ENCODE assay signal across 8 cellular contexts in the genomic region with DNA sequence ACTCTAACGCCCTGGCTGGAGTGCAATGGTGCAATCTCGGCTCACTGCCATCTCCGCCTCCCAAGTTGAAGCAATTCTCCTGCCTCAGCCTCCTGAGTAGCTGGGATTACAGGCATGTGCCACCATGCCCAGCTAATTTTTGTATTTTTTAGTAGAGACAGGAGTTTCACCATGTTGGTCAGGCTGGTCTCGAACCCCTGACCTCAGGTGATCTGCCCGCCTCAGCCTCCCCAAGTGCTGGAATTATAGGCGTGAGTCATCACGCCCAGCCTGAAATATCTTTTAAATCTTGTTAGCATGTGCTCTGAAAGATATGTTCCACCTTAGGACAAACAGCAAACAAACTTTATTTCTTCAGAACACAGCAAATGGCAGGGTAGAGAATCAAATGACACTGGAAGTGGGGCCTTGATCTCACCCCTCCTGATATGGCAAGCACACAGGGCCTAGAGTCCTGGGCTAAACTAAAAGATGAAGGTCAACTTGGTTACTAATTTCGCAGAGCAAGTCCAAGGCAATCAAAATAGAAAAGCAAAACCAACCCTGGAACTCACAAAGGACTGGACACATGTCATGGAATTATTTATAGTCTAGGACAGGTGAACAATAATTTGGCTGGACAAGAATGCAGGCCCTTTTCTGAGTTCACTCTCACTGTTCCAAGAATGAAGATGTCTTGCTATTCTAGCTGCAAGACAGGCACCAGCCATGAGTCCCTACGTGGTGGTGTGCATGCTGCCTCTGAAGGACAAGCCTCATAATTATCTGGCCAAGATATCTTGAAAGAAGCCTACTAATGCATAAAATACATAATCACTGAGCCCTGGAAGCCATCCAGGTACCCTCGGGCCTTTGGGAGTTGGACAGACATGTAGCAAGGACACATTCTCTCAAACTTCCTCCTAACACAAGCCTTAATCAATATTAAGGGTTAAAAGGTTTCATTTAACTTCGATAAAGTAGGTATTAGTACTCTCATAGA. TPM values are rescaled to one million over a fixed set of nuclear protein-coding genes. Genes with fewer than 3 reads are reported as not detected.
DNase-seq lines count a peak whose midpoint lies in the region; ATAC-seq and TF ChIP-seq lines count a peak whose summit lies in the region.

No MANE protein-coding gene starts in this region.

- H3K4me1 ChIP-seq in Peyer's patch: peaks cover 5 to 84% (median 18%) of the 10 kb centered on the region in 4 donors
- H3K4me1 ChIP-seq in esophagus (ENCODE audit: control insufficient read depth in 2 of 2, insufficient read depth in 2 of 2, low read length in 1 of 2): peaks cover 7 to 20% of the 10 kb centered on the region in 2 donors
- H3K4me1 ChIP-seq in rectal smooth muscle tissue (ENCODE audit: control insufficient read depth, insufficient read depth, low read length): peaks cover 23% of the 10 kb centered on the region

- WGBS in esophagus, 2 donors: 62 to 67% methylated on average over 11 of the region's 11 CpGs

- H3K4me1 Mint-ChIP-seq in activated T-cell treated with anti-CD3 and anti-CD28 coated beads, Interleukin-2, amount 50 U/mL, for 4 hours (ENCODE audit: low read depth): peaks cover 79% of the 10 kb centered on the region

- no peak overlapping the region for H3K4me3 Mint-ChIP-seq in activated T-cell treated with anti-CD3 and anti-CD28 coated beads, Interleukin-2, amount 50 U/mL, for 4 hours

- TF ChIP-seq POLR2A in Peyer's patch (IDR thresholded peaks at IDR 0.05): no peak

- H3K27me3 Mint-ChIP-seq in activated T-cell treated with anti-CD3 and anti-CD28 coated beads, Interleukin-2, amount 50 U/mL, for 4 hours (ENCODE audit: low read depth): no peaks in the 10 kb centered on the region

- H3K9ac ChIP-seq in rectal smooth muscle tissue (ENCODE audit: low read length): no peak overlapping the region

- H3K36me3 Mint-ChIP-seq in activated T-cell treated with anti-CD3 and anti-CD28 coated beads, Interleukin-2, amount 50 U/mL, for 4 hours (ENCODE audit: insufficient read depth): peaks cover 9% of the 10 kb centered on the region

- H3K27me3 ChIP-seq in Peyer's patch: no peaks in the 10 kb centered on the region
- H3K27me3 ChIP-seq in esophagus (ENCODE audit: control insufficient read depth in 1 of 2, insufficient read depth in 2 of 2, low read length in 2 of 2): no peaks in the 10 kb centered on the region
- no peaks in the 10 kb centered on the region for H3K27me3 ChIP-seq in rectal smooth muscle tissue (ENCODE audit: control insufficient read depth, insufficient read depth, low read length)

- H3K36me3 ChIP-seq in Peyer's patch (no peaks in the 10 kb centered on the region), esophagus (ENCODE audit: control insufficient read depth in 2 of 2, insufficient read depth in 2 of 2, low read length in 1 of 2) (peaks cover 0 to 5% of the 10 kb centered on the region in 2 donors), rectal smooth muscle tissue (ENCODE audit: control insufficient read depth, insufficient read depth, low read length) (no peaks in the 10 kb centered on the region)

- H3K4me3 ChIP-seq in GM12865 (ENCODE audit: low read depth, low read length) (peak overlapping the region; percentile 4; the same call in 1 of the 2 replicates), Peyer's patch (no peak overlapping the region), esophagus (ENCODE audit: low read depth in 1 of 2, low read length in 2 of 2) (no peak overlapping the region), rectal smooth muscle tissue (ENCODE audit: low read length) (no peak overlapping the region)

- DNase-seq in GM12865 (ENCODE audit: low read depth) (no peak), Peyer's patch (no peak), left colon (no peak), activated gamma-delta T cell (lab: John Stamatoyannopoulos, UW) (no peak), DMS153 (lab: John Stamatoyannopoulos, UW) (no peak)
- DNase-seq in activated T-cell treated with anti-CD3 and anti-CD28 coated beads, Interleukin-2, amount 50 U/mL, for 4 hours: no peak

- no peaks in the 10 kb centered on the region for H3K9me3 ChIP-seq in Peyer's patch
- H3K9me3 ChIP-seq in esophagus (ENCODE audit: control insufficient read depth in 2 of 2, insufficient read depth in 1 of 2, low read depth in 1 of 2, low read length in 1 of 2): no peaks in the 10 kb centered on the region

- H3K9me3 Mint-ChIP-seq in activated T-cell treated with anti-CD3 and anti-CD28 coated beads, Interleukin-2, amount 50 U/mL, for 4 hours: no peaks in the 10 kb centered on the region

- intact Hi-C loops in left colon (cut with DNase I, micrococcal nuclease): no loop called here

- no peak for ATAC-seq in left colon
- no peak for ATAC-seq in activated T-cell treated with anti-CD3 and anti-CD28 coated beads, Interleukin-2, amount 50 U/mL, for 4 hours

- H3K27ac ChIP-seq in Peyer's patch: peak overlapping the region; percentile 35 to 91 (median 63)
- peak overlapping the region; percentile 16 to 47 for H3K27ac ChIP-seq in esophagus (ENCODE audit: low read depth in 2 of 2, low read length in 1 of 2)
- peak overlapping the region; percentile 19 for H3K27ac ChIP-seq in rectal smooth muscle tissue (ENCODE audit: low read depth, low read length)

- TF ChIP-seq CTCF in GM12865 (IDR thresholded peaks at IDR 0.05; ENCODE audit: insufficient read depth, low read depth, low read length, missing control alignments) (no peak), Peyer's patch (IDR thresholded peaks at IDR 0.05) (no peak)

RNA-seq across cellular contexts. Expression of a gene that starts 35.6 kb away (rescaled TPM):
- 10 to 100 TPM in 3 of 4 donors, 1 to 10 TPM in 1; 8.3 to 24.5 (median 19.3) TPM for total RNA-seq in Peyer's patch
- polyA plus RNA-seq in esophagus: 10 to 100 TPM; 17.9 to 28.3 TPM
- total RNA-seq in left colon: 10 to 100 TPM; 58.1 to 64.8 TPM
- total RNA-seq in activated T-cell treated with anti-CD3 and anti-CD28 coated beads, Interleukin-2, amount 50 U/mL, for 4 hours: 10 to 100 TPM; 41.6 to 51.9 (median 44.5) TPM
